Comparison of ENCODE assay signal across 27 cellular contexts in the genomic region with DNA sequence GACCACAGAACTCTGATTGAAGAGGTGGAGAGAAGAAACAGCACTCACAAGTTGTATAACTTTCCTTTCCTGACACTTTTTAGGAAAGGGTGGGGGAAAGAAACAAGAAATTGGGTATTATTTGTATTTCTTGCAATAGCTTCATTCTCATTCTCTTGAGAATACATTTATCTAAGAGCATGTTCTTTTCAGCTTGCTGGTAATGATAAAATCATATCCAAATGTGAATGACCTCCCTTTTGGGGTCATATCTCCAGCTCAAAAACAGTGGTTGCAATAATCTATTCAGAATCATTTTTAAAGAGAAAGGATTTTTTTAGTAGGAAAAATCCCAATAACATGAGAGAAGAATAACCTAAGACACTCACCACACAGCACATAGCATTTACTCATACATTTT.
"Had no signal": no experiment of that assay in that cellular context is flagged by ENCODE, and none has a peak within 500 bp of the region (broad histone marks: within the 10 kb centered on the region; RNA-seq: fewer than 3 reads in every experiment).

No MANE protein-coding gene starts in this region.

- H3K4me3 ChIP-seq: colonic mucosa, esophagus squamous epithelium, gastrocnemius medialis, hepatocyte, left lung, lower lobe of right lung, mucosa of descending colon had no signal

- H3K4me3 Mint-ChIP-seq: dendritic cell treated with granulocyte-macrophage colony-stimulating factor and Interleukin-4, amounts not matched to agents 40 ng/mL and 50 ng/mL, for 4 days; effector memory CD8-positive, alpha-beta T cell; endodermal cell; immature natural killer cell; mesothelial cell of epicardium had no signal

- H3K9me3 ChIP-seq: colonic mucosa, esophagus squamous epithelium, gastrocnemius medialis, lower lobe of right lung had no signal

- H3K36me3 Mint-ChIP-seq: immature natural killer cell, mesothelial cell of epicardium had no signal

- H3K27ac ChIP-seq: colonic mucosa, epithelial cell of prostate, esophagus squamous epithelium, gastrocnemius medialis, hepatocyte, left lung, lower lobe of right lung had no signal

- DNase-seq: cerebellar nuclear complex; colonic mucosa; cortex of kidney; effector CD8-positive, alpha-beta T cell; effector memory CD8-positive, alpha-beta T cell; endodermal cell; erythroblast; esophagus squamous epithelium; foreskin fibroblast; foreskin melanocyte; gastrocnemius medialis; glutamatergic neuron; head of caudate nucleus; hypothalamus; immature natural killer cell; islet precursor cell; kidney; kidney glomerular epithelial cell; left lung; lower lobe of right lung; mesenchymal stem cell; mucosa of descending colon had no signal

- H3K4me1 ChIP-seq: colonic mucosa, esophagus squamous epithelium, left lung, lower lobe of right lung had no signal

- ATAC-seq: effector memory CD8-positive, alpha-beta T cell; esophagus mucosa; gastrocnemius medialis; left lung; lower lobe of right lung; mucosa of descending colon had no signal

- H3K27me3 ChIP-seq: colonic mucosa, esophagus squamous epithelium, gastrocnemius medialis, hepatocyte, left lung had no signal

- H3K36me3 ChIP-seq: colonic mucosa, esophagus squamous epithelium, gastrocnemius medialis, left lung, lower lobe of right lung had no signal

- H3K9me3 Mint-ChIP-seq: endodermal cell had no signal

- H3K27me3 Mint-ChIP-seq: dendritic cell treated with granulocyte-macrophage colony-stimulating factor and Interleukin-4, amounts not matched to agents 40 ng/mL and 50 ng/mL, for 4 days; effector memory CD8-positive, alpha-beta T cell had no signal

- H3K4me1 Mint-ChIP-seq: immature natural killer cell, mesothelial cell of epicardium had no signal

- H3K27ac Mint-ChIP-seq: dendritic cell treated with granulocyte-macrophage colony-stimulating factor and Interleukin-4, amounts not matched to agents 40 ng/mL and 50 ng/mL, for 4 days; effector memory CD8-positive, alpha-beta T cell; endodermal cell; immature natural killer cell; mesothelial cell of epicardium had no signal
